Comparison of ENCODE assay signal across 8 cellular contexts in the genomic region with DNA sequence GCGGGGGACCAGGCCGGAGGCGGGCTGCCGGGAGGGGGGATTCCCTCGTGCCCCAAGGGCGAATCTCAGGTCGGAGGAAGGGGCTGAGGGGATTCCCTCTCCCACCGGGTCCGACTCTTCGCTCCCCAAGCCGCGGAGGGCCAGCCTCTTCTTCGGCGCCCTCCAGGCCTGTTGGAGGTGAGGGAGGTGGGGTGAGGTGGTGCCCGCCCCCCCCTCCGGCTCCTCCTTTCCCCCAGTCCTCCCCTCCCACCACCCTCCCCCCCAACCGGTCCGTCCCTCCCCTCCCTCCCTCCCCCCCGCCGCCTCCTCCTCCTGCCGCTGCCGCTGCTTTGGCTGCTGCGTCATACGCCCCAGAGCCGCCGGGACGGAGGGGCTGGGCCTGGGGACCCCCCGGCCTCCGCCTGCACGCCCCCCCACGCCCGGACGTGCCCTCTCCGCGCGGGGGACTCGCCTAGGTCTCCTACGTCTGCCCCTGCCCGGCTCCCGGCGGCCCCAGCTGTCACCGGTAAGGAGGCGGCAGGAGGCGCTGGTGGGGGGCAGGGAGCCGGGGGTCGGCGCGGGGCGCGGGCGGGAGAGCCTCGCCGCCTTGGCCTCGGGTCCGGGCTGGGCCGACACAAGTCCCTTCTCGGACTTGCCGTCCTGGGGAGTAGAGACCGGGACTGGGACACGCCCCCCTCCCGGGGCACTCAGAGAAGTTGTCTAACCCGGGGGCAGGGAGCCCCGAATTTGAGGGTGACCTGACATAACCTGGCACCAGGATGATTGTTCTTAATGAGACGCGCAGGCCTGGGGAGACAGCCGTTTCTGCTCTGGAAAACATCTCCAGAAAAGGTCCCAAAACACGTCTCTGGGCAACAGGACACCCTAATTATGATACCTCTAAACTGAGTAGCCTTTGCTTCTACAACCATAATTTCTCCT. TPM values are rescaled to one million over a fixed set of nuclear protein-coding genes. Genes with fewer than 3 reads are reported as not detected.
DNase-seq lines count a peak whose midpoint lies in the region; ATAC-seq and TF ChIP-seq lines count a peak whose summit lies in the region.

TSS of gene PHF1 (plus strand) at position 304 of the 921 bp plus-strand sequence. CDS start 1,250 bp downstream, outside the sequence.

- 1% methylated on average over 64 of the region's 67 CpGs for WGBS in right cardiac atrium

- TF ChIP-seq CTCF in CD8-positive, alpha-beta T cell (IDR thresholded peaks at IDR 0.05) = no peak
- no peak for TF ChIP-seq CTCF in ascending aorta (IDR thresholded peaks at IDR 0.05)

- peaks cover 49% of the 10 kb centered on the region for H3K4me1 Mint-ChIP-seq in CD8-positive, alpha-beta T cell (ENCODE audit: low read depth)

- peak; percentile 66 for ATAC-seq in CD8-positive, alpha-beta T cell
- ATAC-seq in GM18873 (IDR thresholded peaks at IDR 0.05; ENCODE audit: low FRiP score, unreplicated experiment) (peak; percentile 31), HG03097 (IDR thresholded peaks at IDR 0.05; ENCODE audit: low FRiP score, unreplicated experiment) (peak; percentile 26), right cardiac atrium (peak; percentile 74 to 76)

- H3K27ac ChIP-seq in CD8-positive, alpha-beta T cell (ENCODE audit: low read depth, low read length) = peak within 1 kb of the TSS; percentile 96
- H3K27ac ChIP-seq in ascending aorta = peak within 1 kb of the TSS; percentile 96 to 99
- peak within 1 kb of the TSS; percentile 99 for H3K27ac ChIP-seq in right cardiac atrium (ENCODE audit: low read length)

- H3K27me3 Mint-ChIP-seq in CD8-positive, alpha-beta T cell (ENCODE audit: low read depth) = no peaks in the 10 kb centered on the region

- peaks cover 44% of the 10 kb centered on the region for H3K36me3 Mint-ChIP-seq in CD8-positive, alpha-beta T cell

- H3K36me3 ChIP-seq in CD8-positive, alpha-beta T cell (ENCODE audit: insufficient read depth, low read length) = peaks cover 22% of the 10 kb centered on the region
- H3K36me3 ChIP-seq in ascending aorta = peaks cover 32 to 40% of the 10 kb centered on the region in 2 donors

- H3K27ac Mint-ChIP-seq in CD8-positive, alpha-beta T cell = peak within 1 kb of the TSS; percentile 96

- CTCF ChIA-PET in CD8-positive, alpha-beta T cell (lab: Charles Lee) = interaction anchor here (1.8 kb wide), 1 partner anchor 19 kb away, joined by 5 read pairs; no protein-coding TSS in a partner anchor

- H3K27me3 ChIP-seq in CD8-positive, alpha-beta T cell (ENCODE audit: insufficient read depth, low read length) = no peaks in the 10 kb centered on the region
- H3K27me3 ChIP-seq in ascending aorta (no peaks in the 10 kb centered on the region), right cardiac atrium (ENCODE audit: control insufficient read depth, insufficient read depth) (no peaks in the 10 kb centered on the region)

- H3K4me3 Mint-ChIP-seq in CD8-positive, alpha-beta T cell = peak within 1 kb of the TSS; percentile 91

- POLR2A ChIA-PET in CD8-positive, alpha-beta T cell (lab: Charles Lee) = interaction anchor here (1.1 to 1.5 kb wide), 7 partner anchors 15 to 160 kb away, joined by 3 to 9 read pairs (median 4); partner anchors contain the start of gene ZBTB9

- H3K4me3 ChIP-seq in CD8-positive, alpha-beta T cell (ENCODE audit: low read depth, low read length) = peak within 1 kb of the TSS; percentile 95
- H3K4me3 ChIP-seq in ascending aorta (peak within 1 kb of the TSS; percentile 84 to 98), right cardiac atrium (ENCODE audit: low read length) (peak within 1 kb of the TSS; percentile 99)

- peak in 5 of 7 experiments; percentile 64 to 91 (median 77) for DNase-seq in CD8-positive, alpha-beta T cell
- peak; percentile 87 for DNase-seq in OCI-M2 (lab: John Stamatoyannopoulos, UW; ENCODE audit: unreplicated experiment)
- no peak for DNase-seq in ascending aorta (ENCODE audit: low spot score in 2 of 2)
- DNase-seq in right cardiac atrium = peak in 2 of 3 donors; percentile 88 to 91
- DNase-seq in retina = peak; percentile 79
- DNase-seq in DMS114 treated with DMSO at 0.1 percent for 48 hours (lab: John Stamatoyannopoulos, UW; ENCODE audit: unreplicated experiment) = no peak

- intact Hi-C loops in CD8-positive, alpha-beta T cell (cut with DNase I, micrococcal nuclease) = loop anchor here (1.0 to 10.0 kb wide), 18 partner anchors 7 to 1286 kb away; partner anchors contain the start of genes CUTA (in 2 of the 2), GPSM3 (in 2 of the 2), HMGA1 (in 2 of the 2) and KIFC1 (in 2 of the 2)
- intact Hi-C loops in ascending aorta (cut with DNase I) = loop anchor here (1.0 to 10.0 kb wide), 9 partner anchors 7 to 1866 kb away; partner anchors contain the start of genes ATP6V1G2, CUTA, DDX39B and KIFC1
- intact Hi-C loops in right cardiac atrium (cut with DNase I) = no loop called here

- H3K4me1 ChIP-seq in CD8-positive, alpha-beta T cell (ENCODE audit: insufficient read depth, low read length) = peaks cover 48% of the 10 kb centered on the region
- H3K4me1 ChIP-seq in ascending aorta = peaks cover 10 to 13% of the 10 kb centered on the region in 2 donors
- H3K4me1 ChIP-seq in right cardiac atrium (ENCODE audit: control insufficient read depth, insufficient read depth, low read length) = no peaks in the 10 kb centered on the region

- no peaks in the 10 kb centered on the region for H3K9me3 ChIP-seq in CD8-positive, alpha-beta T cell (ENCODE audit: low read length)
- H3K9me3 ChIP-seq in ascending aorta (no peaks in the 10 kb centered on the region), right cardiac atrium (ENCODE audit: control insufficient read depth, low read length) (no peaks in the 10 kb centered on the region)

- H3K9me3 Mint-ChIP-seq in CD8-positive, alpha-beta T cell = no peaks in the 10 kb centered on the region

RNA-seq across cellular contexts. Expression of gene PHF1, which starts in this region (rescaled TPM):
- 100 to 1,000 TPM; 560 to 588 TPM for total RNA-seq in CD8-positive, alpha-beta T cell
- total RNA-seq in ascending aorta (30.5 TPM), right cardiac atrium (10 to 100 TPM; 55.5 to 70.6 (median 65.4) TPM)
- 76.4 TPM for polyA plus RNA-seq in right cardiac atrium

Comparison
In these comparisons a context has a peak if more than half of its experiments do, and no peak if none do; other contexts are left out.
1. RNA of gene PHF1 (total RNA-seq): 560 to 588 TPM in CD8-positive, alpha-beta T cell; 55.5 to 70.6 TPM in right cardiac atrium and 30.5 TPM in ascending aorta (single experiment); every median in the first group is over 4 times any median in the second.
2. DNase-seq: peak in CD8-positive, alpha-beta T cell (5 of 7), OCI-M2 (single experiment), right cardiac atrium (2 of 3) and retina (single experiment); none in ascending aorta (0 of 2) and DMS114 treated with DMSO at 0.1 percent for 48 hours (single experiment).
3. intact Hi-C loops: an anchor here in CD8-positive, alpha-beta T cell (1.0 to 10.0 kb wide) and ascending aorta (1.0 to 10.0 kb wide); none called in right cardiac atrium.
4. Peak in every context shown above with its lines, with median percentiles within 50 percentile points of each other: ATAC-seq, H3K27ac ChIP-seq and H3K4me3 ChIP-seq.